1 cellular context compared by ENCODE assay signal in the genomic region with DNA sequence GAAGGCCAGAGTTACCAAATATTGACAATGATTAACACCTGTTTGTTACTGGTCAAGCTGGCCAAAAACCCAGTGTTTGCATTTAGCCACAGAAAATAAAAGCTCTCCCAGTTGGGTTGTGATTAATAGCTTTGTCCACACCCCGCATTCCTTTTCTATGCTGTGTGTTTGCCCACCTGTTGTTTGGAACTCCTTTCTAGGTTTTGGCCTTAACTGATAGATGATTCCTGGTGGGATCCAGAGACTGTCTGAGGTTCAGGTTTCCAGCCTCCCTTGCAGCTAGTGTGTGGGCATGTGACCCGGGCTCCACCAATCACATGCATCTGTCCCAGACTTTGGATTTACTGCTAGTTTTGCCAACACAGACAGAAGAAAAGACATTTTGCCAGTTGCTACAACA.
TF ChIP-seq lines count a peak whose summit lies in the region.

No MANE protein-coding gene starts in this region.

TF ChIP-seq in HEK293T, 16 proteins besides CTCF, POLR2A, EP300 and RAD21 (continued from another document):
- TF ChIP-seq ELF4 (IDR thresholded peaks at IDR 0.05) = no peak
